In genomic region chr12:26028953-26029740, GRCh38 we compare ENCODE assay signal across 8 cellular contexts.
DNase-seq lines count a peak whose midpoint lies in the region; TF ChIP-seq lines count a peak whose summit lies in the region.

No MANE protein-coding gene starts in this region.

- intact Hi-C loops in testis (cut with DNase I; ENCODE audit: low total_unique reads), result no loop called here

- TF ChIP-seq CTCF in 22Rv1 (IDR thresholded peaks at IDR 0.05), result peak; percentile 98
- peak; percentile 84 to 91 for TF ChIP-seq CTCF in brain (conservative IDR thresholded peaks at IDR 0.05)
- peak; percentile 58 to 82 (median 69) for TF ChIP-seq CTCF in testis (IDR thresholded peaks at IDR 0.05)

- peak overlapping the region in 3 of 5 experiments; percentile 11 to 65 (median 36) for H3K27ac Mint-ChIP-seq in brain

- WGBS in testis, 2 donors, result 54 to 56% methylated on average over 4 of the region's 4 CpGs

- H3K9me3 ChIP-seq in testis, result no peaks in the 10 kb centered on the region

- H3K27ac ChIP-seq in 22Rv1, result no peak overlapping the region
- no peak overlapping the region for H3K27ac ChIP-seq in testis

- H3K27me3 Mint-ChIP-seq in brain, result no peaks in the 10 kb centered on the region

- DNase-seq in EL (peak; percentile 55), NCI-H2029 (lab: John Stamatoyannopoulos, UW) (peak; percentile 7), islet precursor cell (peak; percentile 68), testis (peak; percentile 47), ecto neural progenitor cell (ENCODE audit: low spot score) (no peak)
- no peak for DNase-seq in activated naive CD4-positive, alpha-beta T cell (lab: John Stamatoyannopoulos, UW)

- TF ChIP-seq POLR2A in testis (IDR thresholded peaks at IDR 0.05), result no peak

- H3K9me3 Mint-ChIP-seq in brain, result peaks cover 0 to 3% (median 0%) of the 10 kb centered on the region in 5 experiments

- H3K27me3 ChIP-seq in testis, result no peaks in the 10 kb centered on the region

- H3K36me3 ChIP-seq in testis (ENCODE audit: low read depth, missing control alignments), result no peaks in the 10 kb centered on the region

- H3K4me3 Mint-ChIP-seq in brain, result peak overlapping the region in 1 of 5 experiments; percentile 40

- H3K4me3 ChIP-seq in testis, result no peak overlapping the region

- H3K36me3 Mint-ChIP-seq in brain, result peaks cover 8% of the 10 kb centered on the region

- H3K4me1 ChIP-seq in testis, result no peaks in the 10 kb centered on the region

- H3K4me1 Mint-ChIP-seq in brain, result peaks cover 43% of the 10 kb centered on the region

Comparison
In these comparisons a context has a peak if more than half of its experiments do, and no peak if none do; other contexts are left out.
1. DNase-seq: peak in EL (single experiment), NCI-H2029 (single experiment), islet precursor cell (single experiment) and testis (single experiment); none in ecto neural progenitor cell (single experiment) and activated naive CD4-positive, alpha-beta T cell (0 of 4).
2. Peak in every context shown above with its lines, with median percentiles within 50 percentile points of each other: CTCF ChIP-seq.